ENCODE assay signal across 21 cellular contexts in the genomic region with DNA sequence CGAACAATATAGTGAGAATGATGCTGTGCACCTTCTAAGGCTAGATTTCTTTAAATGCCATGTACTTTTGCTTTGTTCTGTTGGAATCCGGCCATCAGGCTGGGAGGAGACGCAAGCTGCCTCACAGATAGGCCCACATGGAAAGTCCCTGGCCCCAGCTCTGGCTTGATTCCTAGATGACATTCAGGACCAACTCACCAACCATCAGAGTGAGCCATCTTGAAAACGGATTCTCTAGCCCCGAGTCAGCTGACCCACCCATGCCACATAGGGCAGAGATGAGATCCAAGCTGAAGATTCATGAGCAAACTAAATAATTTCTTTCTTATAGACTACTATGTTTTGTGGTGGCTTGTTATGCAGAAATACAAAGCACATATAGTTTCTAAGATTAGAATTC.
DNase-seq lines count a peak whose midpoint lies in the region; ATAC-seq, FAIRE-seq and TF ChIP-seq lines count a peak whose summit lies in the region.
"Had no signal": no experiment of that assay in that cellular context is flagged by ENCODE, and none has a peak within 500 bp of the region (broad histone marks: within the 10 kb centered on the region; RNA-seq: fewer than 3 reads in every experiment).

No MANE protein-coding gene starts in this region.

- H3K4me1 Mint-ChIP-seq in MCF 10A (ENCODE audit: insufficient read depth, unreplicated experiment), result peaks cover 5% of the 10 kb centered on the region

- no peaks in the 10 kb centered on the region for H3K9me3 ChIP-seq in breast epithelium
- H3K9me3 ChIP-seq: SJCRH30, thyroid gland had no signal

- CTCF ChIA-PET in MCF 10A (lab: Yijun Ruan, JAX), result interaction anchor here (0.7 to 3.8 kb wide), 4 partner anchors 13 to 1190 kb away, joined by 3 to 16 read pairs (median 5); no protein-coding TSS in a partner anchor

- peaks cover 0 to 6% of the 10 kb centered on the region in 2 donors for H3K27me3 ChIP-seq in breast epithelium
- H3K27me3 ChIP-seq: SJCRH30, thyroid gland had no signal

- no peak overlapping the region for H3K27ac ChIP-seq in breast epithelium
- H3K27ac ChIP-seq: SJCRH30, thyroid gland had no signal

- H3K27me3 Mint-ChIP-seq in MCF 10A (ENCODE audit: insufficient read depth, unreplicated experiment), result no peaks in the 10 kb centered on the region

- BruUV-seq in MCF 10A (replicated peaks; lab: Mats Ljungman, UMichigan), result no TSS peak

- H3K36me3 ChIP-seq in breast epithelium, result no peaks in the 10 kb centered on the region
- H3K36me3 ChIP-seq: SJCRH30, thyroid gland had no signal

- no peak overlapping the region for H3K27ac Mint-ChIP-seq in MCF 10A (ENCODE audit: low read depth, unreplicated experiment)
- H3K27ac Mint-ChIP-seq: activated naive CD4-positive, alpha-beta T cell treated with anti-CD3 and anti-CD28 coated beads, Interleukin-2, amount 50 U/mL, for 72 hours had no signal

- no peaks in the 10 kb centered on the region for H3K36me3 Mint-ChIP-seq in MCF 10A (ENCODE audit: insufficient read depth, unreplicated experiment)
- H3K36me3 Mint-ChIP-seq: activated naive CD4-positive, alpha-beta T cell treated with anti-CD3 and anti-CD28 coated beads, Interleukin-2, amount 50 U/mL, for 72 hours had no signal

- ATAC-seq in HG02870 (IDR thresholded peaks at IDR 0.05; ENCODE audit: unreplicated experiment), result no peak
- ATAC-seq: activated naive CD4-positive, alpha-beta T cell treated with anti-CD3 and anti-CD28 coated beads, Interleukin-2, amount 50 U/mL, for 72 hours had no signal

- H3K9me3 Mint-ChIP-seq in MCF 10A (ENCODE audit: unreplicated experiment), result no peaks in the 10 kb centered on the region
- H3K9me3 Mint-ChIP-seq: activated naive CD4-positive, alpha-beta T cell treated with anti-CD3 and anti-CD28 coated beads, Interleukin-2, amount 50 U/mL, for 72 hours had no signal

- H3K4me3 ChIP-seq in breast epithelium, result no peak overlapping the region
- H3K4me3 ChIP-seq: SJCRH30, thyroid gland had no signal

- no peak for TF ChIP-seq CTCF in MCF 10A (IDR thresholded peaks at IDR 0.05; ENCODE audit: unreplicated experiment)
- TF ChIP-seq CTCF in breast epithelium (IDR thresholded peaks at IDR 0.05), result no peak

- no peak for TF ChIP-seq POLR2A in breast epithelium (IDR thresholded peaks at IDR 0.05)

- DNase-seq in MCF 10A (ENCODE audit: unreplicated experiment), result peak; percentile 38
- no peak for DNase-seq in breast epithelium (ENCODE audit: low spot score in 2 of 2)
- DNase-seq in RCC 7860 (ENCODE audit: low spot score), result peak; percentile 63
- peak; percentile 25 for DNase-seq in fibroblast of gingiva (ENCODE audit: low read depth)
- peak; percentile 38 for DNase-seq in renal cortical epithelial cell (ENCODE audit: low read depth)
- no peak for DNase-seq in hepatic stellate cell (ENCODE audit: low spot score)
- DNase-seq in foreskin melanocyte, result no peak
- DNase-seq: ACHN; activated CD4-positive, alpha-beta T cell treated with anti-CD3 and anti-CD28 coated beads, Interleukin-2, amount 50 U/mL, for 1 hour; activated T-cell treated with anti-CD3 and anti-CD28 coated beads for 4 hours; caudate nucleus; COR-L47; effector CD4-positive, alpha-beta T cell; Kasumi-1; NCI-H446 treated with DMSO at 0.1 percent for 48 hours; SJCRH30; stimulated activated CD4-positive, alpha-beta T cell treated with anti-CD3 and anti-CD28 coated beads, Interleukin-4, amount 100 ng/mL, for 4 hours; T-helper 9 cell; thyroid gland had no signal

- POLR2A ChIA-PET in MCF 10A (lab: Yijun Ruan, JAX), result interaction anchor here (1.1 to 1.2 kb wide), 2 partner anchors 10 to 96 kb away, joined by 3 to 4 read pairs; no protein-coding TSS in a partner anchor

- peak; percentile 27 for FAIRE-seq in RCC 7860 (lab: Jason Lieb, UNC)

- intact Hi-C loops in MCF 10A (cut with micrococcal nuclease), result no loop called here
- intact Hi-C loops in breast epithelium (cut with DNase I; ENCODE audit: low total_unique reads), result no loop called here

- H3K4me1 ChIP-seq in breast epithelium, result no peaks in the 10 kb centered on the region
- H3K4me1 ChIP-seq: SJCRH30 had no signal

- no peak overlapping the region for H3K4me3 Mint-ChIP-seq in MCF 10A (ENCODE audit: unreplicated experiment)

Comparison
In these comparisons a context has a peak if more than half of its experiments do, and no peak if none do; other contexts are left out.
1. DNase-seq: peak in MCF 10A (single experiment), RCC 7860 (single experiment), fibroblast of gingiva (single experiment) and renal cortical epithelial cell (single experiment); none in breast epithelium (0 of 2), hepatic stellate cell (single experiment) and foreskin melanocyte (single experiment).